9 cellular contexts compared by ENCODE assay signal in the genomic region with DNA sequence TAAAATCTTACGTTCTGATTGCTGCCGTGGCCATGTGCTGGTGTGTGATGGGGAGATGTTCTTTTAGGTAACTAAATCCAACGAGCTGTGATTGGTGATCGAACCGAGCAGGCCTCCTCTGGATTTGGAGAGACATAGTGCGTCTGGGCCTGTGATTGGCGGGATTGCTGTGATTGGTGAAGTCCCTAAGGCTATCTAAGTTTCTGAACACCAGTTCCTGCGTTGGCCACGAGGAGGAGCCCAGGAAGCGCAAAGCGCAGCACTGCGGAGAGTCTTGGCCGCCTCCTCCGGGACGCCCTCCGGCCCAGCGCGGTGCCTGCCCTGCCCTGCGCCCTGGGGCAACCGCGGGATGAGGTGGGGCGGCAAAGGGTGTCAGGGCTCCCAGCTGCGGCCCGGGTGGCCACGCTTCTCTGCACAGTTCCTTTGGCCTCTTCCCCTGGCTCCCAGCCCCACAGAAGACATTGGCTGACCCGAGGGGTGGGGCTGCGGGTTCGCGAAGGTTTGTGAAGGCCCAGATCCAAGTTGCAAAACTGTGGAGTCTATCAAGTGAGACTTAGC. TPM values are rescaled to one million over a fixed set of nuclear protein-coding genes. Genes with fewer than 3 reads are reported as not detected.
A peak's percentile ranks its signal among the peaks of the same experiment; 100 is the strongest.
DNase-seq lines count a peak whose midpoint lies in the region; ATAC-seq and TF ChIP-seq lines count a peak whose summit lies in the region.
"Had no signal": no experiment of that assay in that cellular context is flagged by ENCODE, and none has a peak within 500 bp of the region (broad histone marks: within the 10 kb centered on the region; RNA-seq: fewer than 3 reads in every experiment).

No MANE protein-coding gene starts in this region.

- DNase-seq in DMS 273 treated with DMSO at 0.1 percent for 48 hours (lab: John Stamatoyannopoulos, UW): peak; percentile 60
- peak; percentile 46 for DNase-seq in NCI-H526 treated with DMSO at 0.1 percent for 48 hours (lab: John Stamatoyannopoulos, UW)
- peak; percentile 32 to 56 for DNase-seq in activated CD4-positive, alpha-beta T cell treated with anti-CD3 and anti-CD28 coated beads, Interleukin-2, amount 50 U/mL, for 24 hours (ENCODE audit: low read depth in 1 of 2, low spot score in 1 of 2)
- DNase-seq in ecto neural progenitor cell (ENCODE audit: low spot score): peak; percentile 90
- peak; percentile 47 for DNase-seq in lung (ENCODE audit: low spot score)
- DNase-seq in stimulated activated CD8-positive, alpha-beta memory T cell treated with anti-CD3 and anti-CD28 coated beads, Interleukin-15, amount 100 ng/mL, for 1 hour (ENCODE audit: low read depth): peak; percentile 44

- 8% methylated on average over 26 to 29 of the region's 29 CpGs for WGBS in lung, 2 donors

- no peaks in the 10 kb centered on the region for H3K9me3 ChIP-seq in lung (ENCODE audit: control insufficient read depth in 2 of 2, insufficient read depth in 1 of 2, low read length in 1 of 2)

- ATAC-seq in HG02870 (IDR thresholded peaks at IDR 0.05; ENCODE audit: unreplicated experiment) (peak; percentile 61), lung (ENCODE audit: insufficient read depth, low FRiP score) (peak; percentile 37), GM19397 (IDR thresholded peaks at IDR 0.05; ENCODE audit: unreplicated experiment) (no peak)

- peak; percentile 34 for TF ChIP-seq CTCF in lung (IDR thresholded peaks at IDR 0.05; ENCODE audit: control extremely low read depth, extremely low read depth)

- H3K27ac ChIP-seq in lung (ENCODE audit: low read depth in 1 of 2, low read length in 1 of 2): no peak overlapping the region

- H3K36me3 ChIP-seq in lung (ENCODE audit: control insufficient read depth in 2 of 2, insufficient read depth in 2 of 2, low read length in 2 of 2): no peaks in the 10 kb centered on the region

- H3K27me3 ChIP-seq in lung (ENCODE audit: control insufficient read depth, insufficient read depth): no peaks in the 10 kb centered on the region

- H3K4me3 ChIP-seq in lung: peak overlapping the region; percentile 11

- no peaks in the 10 kb centered on the region for H3K4me1 ChIP-seq in lung (ENCODE audit: control insufficient read depth in 2 of 2, insufficient read depth in 2 of 2, low read length in 2 of 2)

RNA-seq across cellular contexts. Expression of a gene that starts 33.0 kb away (rescaled TPM):
- total RNA-seq in lung: 1 to 10 TPM in 1 of 2 donors, under 1 TPM in 1; 0.67 to 1.3 TPM
- under 1 TPM; 0.14 TPM for polyA plus RNA-seq in lung

RNA-seq across cellular contexts. Expression of a gene that starts 51.7 kb away (rescaled TPM):
- total RNA-seq in lung: not detected
- polyA plus RNA-seq in lung: not detected
- polyA plus RNA-seq: adipose tissue had no signal
